Comparison of ENCODE assay signal across 18 cellular contexts in the genomic region with DNA sequence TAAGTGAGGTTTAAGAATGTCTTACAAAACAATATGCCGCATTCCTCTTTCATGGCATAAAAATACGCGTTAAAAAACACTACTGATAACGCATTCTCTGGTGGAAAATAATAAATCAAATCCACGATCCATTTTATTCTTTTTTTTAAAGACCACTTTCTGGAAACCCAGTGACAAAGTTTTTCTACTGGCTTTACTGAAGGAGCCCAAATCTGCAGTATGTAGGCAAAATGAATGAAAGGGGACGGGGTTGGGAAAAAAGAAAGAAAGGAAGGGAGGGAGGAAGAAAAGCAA. TPM values are rescaled to one million over a fixed set of nuclear protein-coding genes. Genes with fewer than 3 reads are reported as not detected.
A peak's percentile ranks its signal among the peaks of the same experiment; 100 is the strongest.
DNase-seq lines count a peak whose midpoint lies in the region; ATAC-seq and TF ChIP-seq lines count a peak whose summit lies in the region.
"Had no signal": no experiment of that assay in that cellular context is flagged by ENCODE, and none has a peak within 500 bp of the region (broad histone marks: within the 10 kb centered on the region; RNA-seq: fewer than 3 reads in every experiment).

No MANE protein-coding gene starts in this region.

- TF ChIP-seq CTCF in A673 (conservative IDR thresholded peaks at IDR 0.05; ENCODE audit: low read depth, low read length) (no peak), vagina (IDR thresholded peaks at IDR 0.05) (no peak)

- H3K9me3 ChIP-seq in A673 (ENCODE audit: low read depth, low read length, poor library complexity, severe bottlenecking) (no peaks in the 10 kb centered on the region), adipocyte (ENCODE audit: control insufficient read depth, low read length) (no peaks in the 10 kb centered on the region), vagina (no peaks in the 10 kb centered on the region)
- H3K9me3 ChIP-seq: BE2C had no signal

- H3K27ac ChIP-seq in A673 (ENCODE audit: low read depth, low read length, poor library complexity, severe bottlenecking) (peak overlapping the region; percentile 61), vagina (no peak overlapping the region)
- H3K27ac ChIP-seq: GM23248, parathyroid adenoma had no signal

- intact Hi-C loops in A673 (cut with micrococcal nuclease; ENCODE audit: unreplicated experiment) (no loop called here), vagina (cut with DNase I) (no loop called here)

- H3K4me3 Mint-ChIP-seq in naive B cell = peak overlapping the region in 5 of 8 donors; percentile 3 to 63 (median 51)

- peaks cover 16 to 28% (median 21%) of the 10 kb centered on the region in 3 donors for H3K4me1 Mint-ChIP-seq in naive B cell

- no peak for ATAC-seq in naive B cell (ENCODE audit: low read depth in 2 of 2)
- ATAC-seq in GM18519 (IDR thresholded peaks at IDR 0.05; ENCODE audit: low FRiP score, unreplicated experiment) = no peak
- ATAC-seq in SK-N-SH treated with all-trans-retinoic acid at 6 μM for 48 hours = no peak
- ATAC-seq: activated CD8-positive, alpha-beta memory T cell treated with anti-CD3 and anti-CD28 coated beads, Interleukin-2, amount 10 ng/mL, durations not matched to agents 7 days and 5 days had no signal

- no peak overlapping the region for H3K27ac Mint-ChIP-seq in naive B cell
- H3K27ac Mint-ChIP-seq: activated CD8-positive, alpha-beta memory T cell treated with anti-CD3 and anti-CD28 coated beads, Interleukin-2, amount 10 ng/mL, durations not matched to agents 7 days and 5 days had no signal

- no peak for DNase-seq in A673 (ENCODE audit: low spot score)
- DNase-seq in H7 = no peak
- DNase-seq in adipocyte (ENCODE audit: low read depth) = peak; percentile 10
- DNase-seq in naive B cell = no peak
- no peak for DNase-seq in GDM1 (lab: John Stamatoyannopoulos, UW)
- no peak for DNase-seq in vagina (ENCODE audit: extremely low spot score in 2 of 2)
- DNase-seq: activated CD8-positive, alpha-beta memory T cell treated with anti-CD3 and anti-CD28 coated beads, Interleukin-2, amount 10 ng/mL, durations not matched to agents 7 days and 5 days; DMS79; erythroblast; Karpas-422; NCI-H1417 treated with DMSO at 0.1 percent for 48 hours; NCI-H2227 treated with DMSO at 0.1 percent for 48 hours; SHP77 treated with DMSO at 0.1 percent for 48 hours had no signal

- H3K9me3 Mint-ChIP-seq in naive B cell = peaks cover 0 to 16% (median 0%) of the 10 kb centered on the region in 7 donors

- peaks cover 6% of the 10 kb centered on the region for H3K4me1 ChIP-seq in A673 (ENCODE audit: insufficient read depth, low read length, poor library complexity, severe bottlenecking)
- H3K4me1 ChIP-seq in adipocyte (ENCODE audit: control insufficient read depth, insufficient read depth, low read length) = peaks cover 4% of the 10 kb centered on the region
- H3K4me1 ChIP-seq in vagina = peaks cover 23% of the 10 kb centered on the region
- H3K4me1 ChIP-seq: BE2C, parathyroid adenoma had no signal

- H3K4me3 ChIP-seq in A673 (ENCODE audit: low read depth, low read length, poor library complexity, severe bottlenecking) (peak overlapping the region; percentile 47), H7 (ENCODE audit: insufficient read depth, low read depth, low read length) (peak overlapping the region; percentile 57; the same call in 1 of the 2 replicates), adipocyte (ENCODE audit: low read length) (no peak overlapping the region), vagina (no peak overlapping the region)
- H3K4me3 ChIP-seq: GM23248 had no signal

- H3K36me3 ChIP-seq in A673 (ENCODE audit: insufficient read depth, low read length, poor library complexity, severe bottlenecking) = no peaks in the 10 kb centered on the region
- H3K36me3 ChIP-seq in H7 (replicated peaks; ENCODE audit: control insufficient read depth, insufficient read depth, low read length) = no peaks in the 10 kb centered on the region
- H3K36me3 ChIP-seq in adipocyte (ENCODE audit: control insufficient read depth, insufficient read depth, low read length, severe bottlenecking) = no peaks in the 10 kb centered on the region
- no peaks in the 10 kb centered on the region for H3K36me3 ChIP-seq in vagina
- H3K36me3 ChIP-seq: BE2C had no signal

- H3K27me3 ChIP-seq in A673 (replicated peaks; ENCODE audit: insufficient read depth, low read depth, low read length, poor library complexity) (peaks cover 73% of the 10 kb centered on the region), H7 (ENCODE audit: control insufficient read depth, insufficient read depth, low read length) (peaks cover 67% of the 10 kb centered on the region), adipocyte (replicated peaks; ENCODE audit: control insufficient read depth, insufficient read depth, low read length) (peaks cover 38% of the 10 kb centered on the region), vagina (no peaks in the 10 kb centered on the region)

- peaks cover 46 to 76% (median 67%) of the 10 kb centered on the region in 3 donors for H3K27me3 Mint-ChIP-seq in naive B cell

- peaks cover 0 to 3% of the 10 kb centered on the region in 2 donors for H3K36me3 Mint-ChIP-seq in naive B cell
- H3K36me3 Mint-ChIP-seq: activated CD8-positive, alpha-beta memory T cell treated with anti-CD3 and anti-CD28 coated beads, Interleukin-2, amount 10 ng/mL, durations not matched to agents 7 days and 5 days had no signal

- POLR2A ChIA-PET in A673 (lab: Charles Lee; ENCODE audit: low non-redundant PET) = no interaction called here

- no peak for TF ChIP-seq POLR2A in vagina (IDR thresholded peaks at IDR 0.05)

- CTCF ChIA-PET in A673 (lab: Charles Lee) = interaction anchor here (0.7 to 1.0 kb wide), 2 partner anchors 171 to 937 kb away, joined by 3 read pairs; no protein-coding TSS in a partner anchor

- H3K9ac ChIP-seq in adipocyte (ENCODE audit: low read length) = no peak overlapping the region
- H3K9ac ChIP-seq: GM23248, parathyroid adenoma had no signal

- no TSS peak for BruUV-seq in A673 (replicated peaks; lab: Mats Ljungman, UMichigan)

TF ChIP-seq in SK-N-SH treated with all-trans-retinoic acid at 6 μM for 48 hours, 23 proteins besides CTCF, POLR2A, EP300 and RAD21 (continues in another document):
- no peak for TF ChIP-seq CSDC2 (CRISPR knock-in tag; IDR thresholded peaks at IDR 0.05)
- TF ChIP-seq ESRRG (CRISPR knock-in tag; IDR thresholded peaks at IDR 0.05) = no peak
- TF ChIP-seq TOX (CRISPR knock-in tag; IDR thresholded peaks at IDR 0.05; ENCODE audit: borderline replicate concordance) = no peak
- TF ChIP-seq, protein P1, sequence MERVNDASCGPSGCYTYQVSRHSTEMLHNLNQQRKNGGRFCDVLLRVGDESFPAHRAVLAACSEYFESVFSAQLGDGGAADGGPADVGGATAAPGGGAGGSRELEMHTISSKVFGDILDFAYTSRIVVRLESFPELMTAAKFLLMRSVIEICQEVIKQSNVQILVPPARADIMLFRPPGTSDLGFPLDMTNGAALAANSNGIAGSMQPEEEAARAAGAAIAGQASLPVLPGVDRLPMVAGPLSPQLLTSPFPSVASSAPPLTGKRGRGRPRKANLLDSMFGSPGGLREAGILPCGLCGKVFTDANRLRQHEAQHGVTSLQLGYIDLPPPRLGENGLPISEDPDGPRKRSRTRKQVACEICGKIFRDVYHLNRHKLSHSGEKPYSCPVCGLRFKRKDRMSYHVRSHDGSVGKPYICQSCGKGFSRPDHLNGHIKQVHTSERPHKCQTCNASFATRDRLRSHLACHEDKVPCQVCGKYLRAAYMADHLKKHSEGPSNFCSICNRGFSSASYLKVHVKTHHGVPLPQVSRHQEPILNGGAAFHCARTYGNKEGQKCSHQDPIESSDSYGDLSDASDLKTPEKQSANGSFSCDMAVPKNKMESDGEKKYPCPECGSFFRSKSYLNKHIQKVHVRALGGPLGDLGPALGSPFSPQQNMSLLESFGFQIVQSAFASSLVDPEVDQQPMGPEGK (CRISPR knock-in tag; IDR thresholded peaks at IDR 0.05; ENCODE audit: borderline replicate concordance) = no peak
- TF ChIP-seq, protein P2, sequence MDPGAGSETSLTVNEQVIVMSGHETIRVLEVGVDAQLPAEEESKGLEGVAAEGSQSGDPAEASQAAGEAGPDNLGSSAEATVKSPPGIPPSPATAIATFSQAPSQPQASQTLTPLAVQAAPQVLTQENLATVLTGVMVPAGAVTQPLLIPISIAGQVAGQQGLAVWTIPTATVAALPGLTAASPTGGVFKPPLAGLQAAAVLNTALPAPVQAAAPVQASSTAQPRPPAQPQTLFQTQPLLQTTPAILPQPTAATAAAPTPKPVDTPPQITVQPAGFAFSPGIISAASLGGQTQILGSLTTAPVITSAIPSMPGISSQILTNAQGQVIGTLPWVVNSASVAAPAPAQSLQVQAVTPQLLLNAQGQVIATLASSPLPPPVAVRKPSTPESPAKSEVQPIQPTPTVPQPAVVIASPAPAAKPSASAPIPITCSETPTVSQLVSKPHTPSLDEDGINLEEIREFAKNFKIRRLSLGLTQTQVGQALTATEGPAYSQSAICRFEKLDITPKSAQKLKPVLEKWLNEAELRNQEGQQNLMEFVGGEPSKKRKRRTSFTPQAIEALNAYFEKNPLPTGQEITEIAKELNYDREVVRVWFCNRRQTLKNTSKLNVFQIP (CRISPR knock-in tag; IDR thresholded peaks at IDR 0.05; ENCODE audit: borderline replicate concordance, low read depth) = no peak
- no peak for TF ChIP-seq ZNF8 (CRISPR knock-in tag; IDR thresholded peaks at IDR 0.05)
- no peak for TF ChIP-seq OSR1 (CRISPR knock-in tag; IDR thresholded peaks at IDR 0.05)
- TF ChIP-seq, protein P3, sequence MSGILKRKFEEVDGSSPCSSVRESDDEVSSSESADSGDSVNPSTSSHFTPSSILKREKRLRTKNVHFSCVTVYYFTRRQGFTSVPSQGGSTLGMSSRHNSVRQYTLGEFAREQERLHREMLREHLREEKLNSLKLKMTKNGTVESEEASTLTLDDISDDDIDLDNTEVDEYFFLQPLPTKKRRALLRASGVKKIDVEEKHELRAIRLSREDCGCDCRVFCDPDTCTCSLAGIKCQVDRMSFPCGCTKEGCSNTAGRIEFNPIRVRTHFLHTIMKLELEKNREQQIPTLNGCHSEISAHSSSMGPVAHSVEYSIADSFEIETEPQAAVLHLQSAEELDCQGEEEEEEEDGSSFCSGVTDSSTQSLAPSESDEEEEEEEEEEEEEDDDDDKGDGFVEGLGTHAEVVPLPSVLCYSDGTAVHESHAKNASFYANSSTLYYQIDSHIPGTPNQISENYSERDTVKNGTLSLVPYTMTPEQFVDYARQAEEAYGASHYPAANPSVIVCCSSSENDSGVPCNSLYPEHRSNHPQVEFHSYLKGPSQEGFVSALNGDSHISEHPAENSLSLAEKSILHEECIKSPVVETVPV (CRISPR knock-in tag; IDR thresholded peaks at IDR 0.05) = no peak; the same call in 1 of the 2 replicates

RNA-seq across cellular contexts. Expression of a gene that starts 2.0 kb away (rescaled TPM):
- total RNA-seq in A673 (2021) (3.1 and 4.1 TPM in 2 replicates), vagina (3.4 TPM)
- total RNA-seq in H7 (2014; rRNA removed; shearing (Covaris generic)) = under 0.01 TPM in 1 of 2 replicates, not detected in the other
- polyA plus RNA-seq in naive B cell (ENCODE audit: low read depth in 6 of 6) = not detected
- total RNA-seq: GM23248 had no signal
- polyA plus RNA-seq: GM23248 had no signal

Comparison
In these comparisons a context has a peak if more than half of its experiments do, and no peak if none do; other contexts are left out.
1. H3K4me3 ChIP-seq: peak in A673 (single experiment) and H7 (single experiment); none in adipocyte (single experiment) and vagina (0 of 2).